8 cellular contexts compared by ENCODE assay signal in the genomic region with DNA sequence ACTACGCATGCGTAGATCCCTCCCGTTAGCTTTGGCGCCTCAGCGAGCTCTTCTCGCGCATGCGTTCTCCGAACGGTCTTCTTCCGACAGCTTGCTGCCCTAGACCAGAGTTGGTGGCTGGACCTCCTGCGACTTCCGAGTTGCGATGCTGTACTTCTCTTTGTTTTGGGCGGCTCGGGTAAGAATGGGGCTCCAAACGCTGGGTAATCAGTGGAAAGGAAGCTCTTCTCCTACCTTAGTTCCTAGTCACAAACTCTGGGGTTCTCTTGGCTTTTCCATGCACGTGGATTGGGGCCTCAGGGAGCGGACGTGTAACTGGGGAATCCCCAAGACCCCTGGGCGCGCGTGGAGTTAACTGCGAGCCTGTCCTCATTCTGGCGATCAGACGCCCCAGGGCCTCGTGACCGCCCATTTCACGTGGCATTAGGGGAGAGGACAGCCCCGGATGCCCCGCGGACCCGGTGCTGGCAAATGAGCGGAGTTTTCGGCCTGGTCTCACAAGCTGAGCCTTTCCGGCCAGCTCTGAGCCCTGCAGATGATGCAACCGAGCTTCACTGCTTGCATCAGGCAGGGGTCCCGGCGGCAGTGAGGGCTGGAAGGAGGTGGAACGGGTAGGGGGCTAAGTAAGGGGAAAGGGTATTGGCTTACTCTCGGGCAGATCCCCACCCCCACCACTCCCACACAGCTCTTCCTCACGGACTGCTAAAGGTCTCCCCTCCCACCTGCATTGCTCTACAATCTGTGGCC. TPM values are rescaled to one million over a fixed set of nuclear protein-coding genes. Genes with fewer than 3 reads are reported as not detected.
A peak's percentile ranks its signal among the peaks of the same experiment; 100 is the strongest.
DNase-seq lines count a peak whose midpoint lies in the region; ATAC-seq, FAIRE-seq and TF ChIP-seq lines count a peak whose summit lies in the region.

A gene (plus strand): TSS at position 78 of the 747 bp plus-strand sequence. CDS start 68 bp downstream, at position 146.

- 1% methylated on average over 42 of the region's 42 CpGs for WGBS in pancreas, 2 donors
- WGBS in thyroid gland, 2 donors, result 1 to 3% methylated on average over 26 to 32 of the region's 42 CpGs

- H3F3A ChIP-seq in SU-DHL-6 (ENCODE audit: insufficient read depth), result peaks cover 27% of the 10 kb centered on the region

- peak; percentile 64 for ATAC-seq in HG02588 (IDR thresholded peaks at IDR 0.05; ENCODE audit: unreplicated experiment)
- ATAC-seq in pancreas, result peak; percentile 88 to 94 (median 90)

- peak in 1 of 2 donors; percentile 43 for TF ChIP-seq POLR2A in thyroid gland (IDR thresholded peaks at IDR 0.05)

- H3K27me3 ChIP-seq in GM06990 (replicated peaks; ENCODE audit: control insufficient read depth, insufficient read depth, low read length), result peaks cover 1% of the 10 kb centered on the region; the same call in 1 of the 2 replicates
- no peaks in the 10 kb centered on the region for H3K27me3 ChIP-seq in SU-DHL-6 (ENCODE audit: low read length)
- peaks cover 51% of the 10 kb centered on the region for H3K27me3 ChIP-seq in cardiac muscle cell
- H3K27me3 ChIP-seq in pancreas, result no peaks in the 10 kb centered on the region
- peaks cover 6% of the 10 kb centered on the region for H3K27me3 ChIP-seq in thyroid gland

- H3K9ac ChIP-seq in SU-DHL-6 (ENCODE audit: low read length), result peak within 1 kb of the TSS; percentile 89

- H3K9me3 ChIP-seq in SU-DHL-6 (ENCODE audit: insufficient read depth, low read length) (no peaks in the 10 kb centered on the region), cardiac muscle cell (ENCODE audit: low read depth) (no peaks in the 10 kb centered on the region), pancreas (no peaks in the 10 kb centered on the region), thyroid gland (no peaks in the 10 kb centered on the region)

- DNase-seq in GM06990 (ENCODE audit: extremely low read depth, insufficient read length) (peak; percentile 86), NCI-H1417 (lab: John Stamatoyannopoulos, UW) (peak; percentile 95 to 99 (median 99)), cardiac muscle cell (ENCODE audit: low read depth in 1 of 2, low spot score in 1 of 2) (peak; percentile 97), pancreas (peak; percentile 94 to 99 (median 96)), thyroid gland (peak; percentile 94 to 95)
- DNase-seq in activated naive CD8-positive, alpha-beta T cell treated with anti-CD3 and anti-CD28 coated beads, Interleukin-2, amount 50 U/mL, for 16 hours (ENCODE audit: low read depth, low spot score), result peak; percentile 89

- intact Hi-C loops in pancreas (cut with DNase I) (no loop called here), thyroid gland (cut with DNase I) (no loop called here)

- peak within 1 kb of the TSS; percentile 67 for H2AFZ ChIP-seq in SU-DHL-6 (ENCODE audit: low read depth, low read length, severe bottlenecking)

- H3K79me2 ChIP-seq in SU-DHL-6 (ENCODE audit: insufficient read depth, low read length), result peaks cover 30% of the 10 kb centered on the region

- H3K36me3 ChIP-seq in GM06990 (ENCODE audit: control insufficient read depth, insufficient read depth, low read length) (peaks cover 28% of the 10 kb centered on the region), SU-DHL-6 (ENCODE audit: low read length) (peaks cover 23% of the 10 kb centered on the region), cardiac muscle cell (peaks cover 17% of the 10 kb centered on the region), pancreas (peaks cover 3 to 25% (median 7%) of the 10 kb centered on the region in 3 donors), thyroid gland (peaks cover 23 to 26% of the 10 kb centered on the region in 2 donors)

- no peak for FAIRE-seq in pancreas (lab: Jason Lieb, UNC)

- no peaks in the 10 kb centered on the region for H3K9me2 ChIP-seq in SU-DHL-6 (replicated peaks; ENCODE audit: insufficient read depth, low read length)

- H3K4me1 ChIP-seq in cardiac muscle cell (ENCODE audit: low read depth) (peaks cover 13% of the 10 kb centered on the region), pancreas (peaks cover 0 to 13% (median 8%) of the 10 kb centered on the region in 3 donors), thyroid gland (peaks cover 10 to 41% of the 10 kb centered on the region in 2 donors)

- TF ChIP-seq CTCF in GM06990 (IDR thresholded peaks at IDR 0.05; ENCODE audit: insufficient read depth, low read length, poor library complexity, severe bottlenecking) (no peak), SU-DHL-6 (IDR thresholded peaks at IDR 0.05; ENCODE audit: insufficient read depth, low read length, poor library complexity, severe bottlenecking) (no peak), cardiac muscle cell (IDR thresholded peaks at IDR 0.05; ENCODE audit: low read depth, low read length) (no peak), pancreas (IDR thresholded peaks at IDR 0.05) (no peak), thyroid gland (IDR thresholded peaks at IDR 0.05) (no peak)

- peak within 1 kb of the TSS; percentile 72 for H3K27ac ChIP-seq in SU-DHL-6 (ENCODE audit: low read depth, low read length)
- peak within 1 kb of the TSS; percentile 76 for H3K27ac ChIP-seq in cardiac muscle cell
- peak within 1 kb of the TSS in 3 of 4 donors; percentile 50 to 68 (median 51) for H3K27ac ChIP-seq in pancreas
- peak within 1 kb of the TSS in 2 of 3 donors; percentile 32 to 65 for H3K27ac ChIP-seq in thyroid gland

- peak within 1 kb of the TSS; percentile 89 for H3K4me2 ChIP-seq in SU-DHL-6 (ENCODE audit: low read depth, low read length, poor library complexity, severe bottlenecking)

- peak within 1 kb of the TSS; percentile 81 for H3K4me3 ChIP-seq in GM06990 (replicated peaks; ENCODE audit: low read depth, low read length)
- H3K4me3 ChIP-seq in SU-DHL-6 (ENCODE audit: insufficient read depth, low read length, poor library complexity, severe bottlenecking), result peak within 1 kb of the TSS; percentile 62
- peak within 1 kb of the TSS; percentile 51 for H3K4me3 ChIP-seq in cardiac muscle cell
- H3K4me3 ChIP-seq in pancreas, result peak within 1 kb of the TSS; percentile 31 to 90 (median 62)
- H3K4me3 ChIP-seq in thyroid gland (replicated peaks in 1 of 3), result peak within 1 kb of the TSS; percentile 29 to 60 (median 55)

- H4K20me1 ChIP-seq in SU-DHL-6 (ENCODE audit: low read depth, low read length), result no peaks in the 10 kb centered on the region; the same call in 1 of the 2 replicates

RNA-seq across cellular contexts. Expression of the gene that starts here (rescaled TPM):
- total RNA-seq in cardiac muscle cell (94.0 and 110 TPM in 2 replicates), pancreas (100 to 1,000 TPM in 1 of 6 donors, 10 to 100 TPM in 5; 44.8 to 183 (median 63.9) TPM), thyroid gland (10 to 100 TPM; 34.0 to 58.4 (median 49.8) TPM)
- polyA plus RNA-seq in cardiac muscle cell (59.9 and 64.7 TPM in 2 replicates), pancreas (10 to 100 TPM; 20.0 to 29.8 TPM)

Comparison
In these comparisons a context has a peak if more than half of its experiments do, and no peak if none do; other contexts are left out.
1. Peak in every context shown above with its lines: DNase-seq, ATAC-seq, H3K4me3 ChIP-seq and H3K27ac ChIP-seq.